Comparison of ENCODE assay signal across 1 cellular context in the genomic region with DNA sequence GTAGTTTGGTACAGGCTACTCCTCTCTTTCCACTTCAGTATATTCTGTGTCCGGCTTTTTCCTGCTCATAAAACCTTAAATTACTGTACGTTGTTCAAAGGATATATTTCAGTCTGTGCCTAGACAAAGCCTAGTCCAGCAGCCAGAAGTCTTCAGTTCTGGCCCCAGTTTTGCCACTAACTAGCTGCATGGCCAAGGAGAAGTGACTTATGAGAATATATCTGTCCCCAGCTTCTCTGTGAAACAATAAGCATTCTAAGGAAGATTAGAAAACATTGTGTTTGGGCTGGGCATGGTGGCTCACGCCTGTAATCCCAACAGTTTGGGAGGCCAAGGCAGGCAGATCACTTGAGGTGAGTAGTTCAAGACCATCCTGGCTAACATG.
TF ChIP-seq lines count a peak whose summit lies in the region.

No MANE protein-coding gene starts in this region.

TF ChIP-seq in IMR-90, 13 proteins besides CTCF, POLR2A, EP300 and RAD21 (continued from another document):
- no peak for TF ChIP-seq USF2 (IDR thresholded peaks at IDR 0.05; ENCODE audit: low read depth, low read length)
